ENCODE assay signal across 16 cellular contexts in the genomic region with DNA sequence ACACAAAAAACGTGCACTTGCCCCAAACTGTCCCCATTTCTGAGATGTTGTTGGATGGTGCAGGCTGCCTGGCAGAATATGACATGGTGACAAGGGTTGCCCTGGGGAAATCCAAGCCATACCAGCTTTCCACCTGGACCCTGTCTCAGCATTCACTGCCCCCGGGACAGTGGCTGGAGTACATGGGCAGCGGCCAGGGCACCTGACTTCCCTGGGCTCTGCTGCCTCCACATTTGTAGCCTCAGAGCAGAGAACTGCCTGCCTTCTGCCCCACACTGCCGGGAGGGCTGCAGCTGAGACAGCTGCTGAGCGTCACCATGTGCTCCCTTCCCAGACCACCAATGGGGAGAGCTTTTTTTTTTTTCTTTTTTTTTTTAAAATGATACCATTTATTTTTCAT.
"Had no signal": no experiment of that assay in that cellular context is flagged by ENCODE, and none has a peak within 500 bp of the region (broad histone marks: within the 10 kb centered on the region; RNA-seq: fewer than 3 reads in every experiment).

No MANE protein-coding gene starts in this region.

- H3K36me3 ChIP-seq: colonic mucosa, left lung, suprapubic skin, thyroid gland, upper lobe of left lung, uterus had no signal

- H3K27ac Mint-ChIP-seq: naive B cell; stimulated activated effector memory CD8-positive, alpha-beta T cell treated with anti-CD3 and anti-CD28 coated beads, Interleukin-12 subunit alpha, Interleukin-12 subunit beta, amount 100 ng/mL, for 72 hours had no signal

- H3K9me3 Mint-ChIP-seq: naive B cell; nephron; stimulated activated effector memory CD8-positive, alpha-beta T cell treated with anti-CD3 and anti-CD28 coated beads, Interleukin-12 subunit alpha, Interleukin-12 subunit beta, amount 100 ng/mL, for 72 hours had no signal

- H3K4me1 ChIP-seq: colonic mucosa, foreskin keratinocyte, left lung, uterus had no signal

- H3K27me3 ChIP-seq: colonic mucosa, foreskin keratinocyte, left lung, suprapubic skin, thyroid gland, upper lobe of left lung, uterus had no signal

- H3K4me3 Mint-ChIP-seq: naive B cell; nephron; stimulated activated effector memory CD8-positive, alpha-beta T cell treated with anti-CD3 and anti-CD28 coated beads, Interleukin-12 subunit alpha, Interleukin-12 subunit beta, amount 100 ng/mL, for 72 hours had no signal

- H3K4me1 Mint-ChIP-seq: naive B cell; stimulated activated effector memory CD8-positive, alpha-beta T cell treated with anti-CD3 and anti-CD28 coated beads, Interleukin-12 subunit alpha, Interleukin-12 subunit beta, amount 100 ng/mL, for 72 hours had no signal

- H3K36me3 Mint-ChIP-seq: naive B cell; stimulated activated effector memory CD8-positive, alpha-beta T cell treated with anti-CD3 and anti-CD28 coated beads, Interleukin-12 subunit alpha, Interleukin-12 subunit beta, amount 100 ng/mL, for 72 hours had no signal

- H3K4me3 ChIP-seq: colonic mucosa, left lung, lung, suprapubic skin, thyroid gland, upper lobe of left lung, uterus had no signal

- ATAC-seq: foreskin keratinocyte; left lung; stimulated activated naive CD8-positive, alpha-beta T cell treated with anti-CD3 and anti-CD28 coated beads, Interleukin-15, Interleukin-2, amounts not matched to agents 100 U/mL and 50 U/mL, for 24 hours had no signal

- DNase-seq: colonic mucosa; dermis blood vessel endothelial cell; foreskin keratinocyte; left lung; mesenchymal stem cell; midbrain; naive B cell; stimulated activated CD4-positive, alpha-beta T cell treated with anti-CD3 and anti-CD28 coated beads, Interleukin-4, amount 100 ng/mL, for 1 hour; stimulated activated naive CD8-positive, alpha-beta T cell treated with anti-CD3 and anti-CD28 coated beads, Interleukin-15, Interleukin-2, amounts not matched to agents 100 U/mL and 50 U/mL, for 24 hours; thyroid gland; uterus had no signal

- H3K27ac ChIP-seq: colonic mucosa, foreskin keratinocyte, left lung, suprapubic skin, thyroid gland, uterus had no signal

- H3K9me3 ChIP-seq: colonic mucosa, left lung, suprapubic skin, thyroid gland, upper lobe of left lung, uterus had no signal
